1 cellular context compared by ENCODE assay signal in genomic region chr7:131096267-131096927, GRCh38.
TF ChIP-seq lines count a peak whose summit lies in the region.

No MANE protein-coding gene starts in this region.

TF ChIP-seq in GM23338, 12 proteins besides CTCF, POLR2A, EP300 and RAD21 (continued from another document):
- TF ChIP-seq ZNF462 (CRISPR knock-in tag; IDR thresholded peaks at IDR 0.05) (no peak), NANOG (IDR thresholded peaks at IDR 0.05; ENCODE audit: borderline replicate concordance) (no peak), ETS1 (IDR thresholded peaks at IDR 0.05) (no peak), EZH2 (IDR thresholded peaks at IDR 0.05; ENCODE audit: low read depth, unreplicated experiment) (no peak), ZNF331 (CRISPR knock-in tag; IDR thresholded peaks at IDR 0.05; ENCODE audit: low read depth) (no peak), POLR2AphosphoS5 (IDR thresholded peaks at IDR 0.05; ENCODE audit: low read depth) (no peak), ZNF114 (CRISPR knock-in tag; IDR thresholded peaks at IDR 0.05) (no peak), EZH2phosphoT487 (IDR thresholded peaks at IDR 0.05; ENCODE audit: unreplicated experiment) (no peak), CREB1 (CRISPR knock-in tag; IDR thresholded peaks at IDR 0.05; ENCODE audit: low read depth) (no peak)
- TF ChIP-seq, protein P1, sequence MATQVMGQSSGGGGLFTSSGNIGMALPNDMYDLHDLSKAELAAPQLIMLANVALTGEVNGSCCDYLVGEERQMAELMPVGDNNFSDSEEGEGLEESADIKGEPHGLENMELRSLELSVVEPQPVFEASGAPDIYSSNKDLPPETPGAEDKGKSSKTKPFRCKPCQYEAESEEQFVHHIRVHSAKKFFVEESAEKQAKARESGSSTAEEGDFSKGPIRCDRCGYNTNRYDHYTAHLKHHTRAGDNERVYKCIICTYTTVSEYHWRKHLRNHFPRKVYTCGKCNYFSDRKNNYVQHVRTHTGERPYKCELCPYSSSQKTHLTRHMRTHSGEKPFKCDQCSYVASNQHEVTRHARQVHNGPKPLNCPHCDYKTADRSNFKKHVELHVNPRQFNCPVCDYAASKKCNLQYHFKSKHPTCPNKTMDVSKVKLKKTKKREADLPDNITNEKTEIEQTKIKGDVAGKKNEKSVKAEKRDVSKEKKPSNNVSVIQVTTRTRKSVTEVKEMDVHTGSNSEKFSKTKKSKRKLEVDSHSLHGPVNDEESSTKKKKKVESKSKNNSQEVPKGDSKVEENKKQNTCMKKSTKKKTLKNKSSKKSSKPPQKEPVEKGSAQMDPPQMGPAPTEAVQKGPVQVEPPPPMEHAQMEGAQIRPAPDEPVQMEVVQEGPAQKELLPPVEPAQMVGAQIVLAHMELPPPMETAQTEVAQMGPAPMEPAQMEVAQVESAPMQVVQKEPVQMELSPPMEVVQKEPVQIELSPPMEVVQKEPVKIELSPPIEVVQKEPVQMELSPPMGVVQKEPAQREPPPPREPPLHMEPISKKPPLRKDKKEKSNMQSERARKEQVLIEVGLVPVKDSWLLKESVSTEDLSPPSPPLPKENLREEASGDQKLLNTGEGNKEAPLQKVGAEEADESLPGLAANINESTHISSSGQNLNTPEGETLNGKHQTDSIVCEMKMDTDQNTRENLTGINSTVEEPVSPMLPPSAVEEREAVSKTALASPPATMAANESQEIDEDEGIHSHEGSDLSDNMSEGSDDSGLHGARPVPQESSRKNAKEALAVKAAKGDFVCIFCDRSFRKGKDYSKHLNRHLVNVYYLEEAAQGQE (IDR thresholded peaks at IDR 0.05; ENCODE audit: unreplicated experiment): no peak
